18 cellular contexts compared by ENCODE assay signal in the genomic region with DNA sequence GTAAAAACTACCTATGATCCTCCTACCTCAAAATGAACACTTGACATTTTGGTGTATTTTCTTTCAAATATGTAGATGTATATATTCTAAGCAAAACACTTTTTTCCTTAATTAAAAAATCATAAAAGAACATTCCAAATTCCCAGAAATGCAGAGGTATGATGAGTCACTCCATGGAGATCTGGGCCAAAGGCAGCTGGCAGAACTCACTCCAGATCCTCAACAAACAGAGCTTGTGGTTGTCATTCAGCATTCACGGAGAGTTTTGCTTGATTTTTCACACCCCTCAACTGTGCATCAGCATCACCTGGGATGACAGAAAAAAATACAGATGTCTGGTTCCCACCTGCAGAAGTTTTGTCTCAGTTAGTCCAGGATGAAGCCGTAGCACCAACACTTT.
DNase-seq lines count a peak whose midpoint lies in the region; ATAC-seq and TF ChIP-seq lines count a peak whose summit lies in the region.
"Had no signal": no experiment of that assay in that cellular context is flagged by ENCODE, and none has a peak within 500 bp of the region (broad histone marks: within the 10 kb centered on the region; RNA-seq: fewer than 3 reads in every experiment).

No MANE protein-coding gene starts in this region.

- H3K36me3 ChIP-seq in adipocyte (ENCODE audit: control insufficient read depth, insufficient read depth, low read length, severe bottlenecking) = no peaks in the 10 kb centered on the region

- H3K4me1 Mint-ChIP-seq in activated T-cell treated with anti-CD3 and anti-CD28 coated beads, Interleukin-2, amount 50 U/mL, for 24 hours (ENCODE audit: low read depth) = peaks cover 2% of the 10 kb centered on the region

- H3K36me3 Mint-ChIP-seq in activated T-cell treated with anti-CD3 and anti-CD28 coated beads, Interleukin-2, amount 50 U/mL, for 24 hours (ENCODE audit: low read depth) = no peaks in the 10 kb centered on the region

- no peak overlapping the region for H3K4me3 ChIP-seq in AG10803 (ENCODE audit: low read length)
- H3K4me3 ChIP-seq in adipocyte (ENCODE audit: low read length) = no peak overlapping the region
- H3K4me3 ChIP-seq: A549 had no signal

- no peak overlapping the region for H3K9ac ChIP-seq in adipocyte (ENCODE audit: low read length)

- H3K27ac Mint-ChIP-seq in activated T-cell treated with anti-CD3 and anti-CD28 coated beads, Interleukin-2, amount 50 U/mL, for 24 hours = no peak overlapping the region

- peaks cover 21% of the 10 kb centered on the region for H3K4me1 ChIP-seq in adipocyte (ENCODE audit: control insufficient read depth, insufficient read depth, low read length)
- H3K4me1 ChIP-seq: A549 had no signal

- H3K27me3 Mint-ChIP-seq in activated T-cell treated with anti-CD3 and anti-CD28 coated beads, Interleukin-2, amount 50 U/mL, for 24 hours = peaks cover 4% of the 10 kb centered on the region

- no peak for ATAC-seq in GM18861 (IDR thresholded peaks at IDR 0.05; ENCODE audit: unreplicated experiment)
- ATAC-seq: A549, Right ventricle myocardium inferior had no signal

- H3K4me3 Mint-ChIP-seq in activated T-cell treated with anti-CD3 and anti-CD28 coated beads, Interleukin-2, amount 50 U/mL, for 24 hours = no peak overlapping the region

- H3K9me3 ChIP-seq in adipocyte (ENCODE audit: control insufficient read depth, low read length) = peaks cover 3% of the 10 kb centered on the region
- H3K9me3 ChIP-seq: A549 had no signal

- TF ChIP-seq CTCF in AG10803 (conservative IDR thresholded peaks at IDR 0.05; ENCODE audit: low read length) = no peak

- H3K9me3 Mint-ChIP-seq in activated T-cell treated with anti-CD3 and anti-CD28 coated beads, Interleukin-2, amount 50 U/mL, for 24 hours = peaks cover 7% of the 10 kb centered on the region

- DNase-seq in AG10803 (ENCODE audit: low read depth) (peak; percentile 32), HCEC 1CT (peak; percentile 11), adipocyte (ENCODE audit: low read depth) (peak; percentile 33), myocyte (ENCODE audit: low read depth) (peak; percentile 34)
- DNase-seq in activated T-cell treated with anti-CD3 and anti-CD28 coated beads, Interleukin-2, amount 50 U/mL, for 24 hours = no peak
- no peak for DNase-seq in stimulated activated naive CD4-positive, alpha-beta T cell treated with Interleukin-2 at 50 U/mL for 16 hours (lab: John Stamatoyannopoulos, UW)
- DNase-seq: AML-193, COR-L47, DMS 273 treated with DMSO at 0.1 percent for 48 hours, GDM1, NCI-H1105 treated with DMSO at 0.1 percent for 48 hours, NCI-H1694 treated with DMSO at 0.1 percent for 48 hours, NCI-H510A, NCI-H774, SW 1271 had no signal

- H3K27me3 ChIP-seq in adipocyte (replicated peaks; ENCODE audit: control insufficient read depth, insufficient read depth, low read length) = no peaks in the 10 kb centered on the region

Comparison
In these comparisons a context has a peak if more than half of its experiments do, and no peak if none do; other contexts are left out.
1. DNase-seq: peak in AG10803 (single experiment), HCEC 1CT (single experiment), adipocyte (single experiment) and myocyte (single experiment); none in activated T-cell treated with anti-CD3 and anti-CD28 coated beads, Interleukin-2, amount 50 U/mL, for 24 hours (single experiment) and stimulated activated naive CD4-positive, alpha-beta T cell treated with Interleukin-2 at 50 U/mL for 16 hours (single experiment).